Comparison of ENCODE assay signal across 8 cellular contexts in the genomic region with DNA sequence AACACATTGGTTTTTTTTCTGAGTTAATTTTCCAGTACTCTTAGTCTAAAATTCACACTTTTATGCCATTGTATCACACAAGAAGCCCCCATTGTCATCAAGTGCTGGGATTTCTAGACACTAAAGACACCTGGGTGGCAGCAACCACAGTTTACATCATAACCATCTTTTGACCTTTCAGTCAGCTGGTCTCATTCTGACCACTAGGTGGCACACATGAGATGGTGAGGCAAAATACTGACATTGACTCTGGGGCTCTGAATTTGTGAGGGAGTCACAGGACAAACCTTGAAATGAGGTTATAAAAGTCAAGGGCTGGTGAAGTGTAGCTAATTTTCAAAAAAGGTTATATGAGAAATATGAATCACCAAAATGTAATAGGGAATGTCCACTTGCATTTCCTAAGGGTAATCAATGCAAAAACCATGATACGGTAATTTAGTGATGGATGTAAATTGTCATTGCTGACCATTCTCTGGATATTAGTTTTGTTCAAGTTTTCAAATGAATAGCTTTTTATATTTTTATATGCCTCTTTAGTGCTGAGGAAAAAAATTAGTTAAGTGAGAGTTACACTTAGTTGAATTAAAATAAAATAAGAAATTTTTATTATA.
DNase-seq lines count a peak whose midpoint lies in the region; ATAC-seq, FAIRE-seq and TF ChIP-seq lines count a peak whose summit lies in the region.

No MANE protein-coding gene starts in this region.

- no peaks in the 10 kb centered on the region for H3K4me1 Mint-ChIP-seq in mesothelial cell of epicardium

- POLR2A ChIA-PET in A549 (lab: Yijun Ruan, JAX): no interaction called here

- 74% methylated on average over 1 of the region's 1 CpG for WGBS in A549 (ENCODE audit: missing lambda C conversion rate)

- H3K36me3 Mint-ChIP-seq in mesothelial cell of epicardium: no peaks in the 10 kb centered on the region

- ATAC-seq in A549 (peak; percentile 56 to 79; a peak in 4 of 6 replicates), HG02870 (IDR thresholded peaks at IDR 0.05; ENCODE audit: unreplicated experiment) (peak; percentile 97)

- CTCF ChIA-PET in A549 (lab: Yijun Ruan, JAX): interaction anchor here (0.6 to 1.3 kb wide), 6 partner anchors 13 to 538 kb away, joined by 3 to 4 read pairs (median 4); no protein-coding TSS in a partner anchor

- FAIRE-seq in A549 (lab: Jason Lieb, UNC) (peak; percentile 97), GM12891 (lab: Jason Lieb, UNC) (peak; percentile 91), colon (lab: Jason Lieb, UNC) (peak; percentile 61)

- H3K4me3 ChIP-seq in A549: no peak overlapping the region

- H3K27ac Mint-ChIP-seq in mesothelial cell of epicardium: no peak overlapping the region

- no peaks in the 10 kb centered on the region for H3K9me3 Mint-ChIP-seq in mesothelial cell of epicardium

- no peak overlapping the region for H3K27ac ChIP-seq in A549

- no peak overlapping the region for H3K4me2 ChIP-seq in A549

- H3K4me1 ChIP-seq in A549: no peaks in the 10 kb centered on the region

- DNase-seq in A549 (ENCODE audit: low read depth in 1 of 2, low spot score in 1 of 2) (peak; percentile 5 to 57), GM12891 (ENCODE audit: insufficient read length, low spot score) (peak; percentile 2), NCI-H187 (lab: John Stamatoyannopoulos, UW) (peak; percentile 27 to 52), mesothelial cell of epicardium (ENCODE audit: low spot score in 2 of 2, unreplicated experiment in 2 of 2) (peak in 1 of 2 experiments; percentile 43)
- DNase-seq in activated CD4-positive, CD25-positive, alpha-beta regulatory T cell treated with anti-CD3 and anti-CD28 coated beads, Interleukin-2, amount 50 U/mL, for 72 hours: peak; percentile 57
- DNase-seq in stimulated activated CD8-positive, alpha-beta memory T cell treated with anti-CD3 and anti-CD28 coated beads, Interleukin-4, amount 100 ng/mL, for 4 hours (ENCODE audit: low read depth in 2 of 2, low spot score in 1 of 2): peak; percentile 16 to 33

- H3K4me3 Mint-ChIP-seq in mesothelial cell of epicardium: no peak overlapping the region

- TF ChIP-seq EP300 in A549 (IDR thresholded peaks at IDR 0.05): no peak

- no peaks in the 10 kb centered on the region for H3K9me3 ChIP-seq in A549

- TF ChIP-seq CTCF in A549 (IDR thresholded peaks at IDR 0.05) (peak; percentile 73), mesothelial cell of epicardium (IDR thresholded peaks at IDR 0.05; ENCODE audit: unreplicated experiment) (peak; percentile 91)

- no peak for TF ChIP-seq POLR2A in A549 (IDR thresholded peaks at IDR 0.05; ENCODE audit: low read length)
- no peak for TF ChIP-seq POLR2A in GM12891 (IDR thresholded peaks at IDR 0.05; ENCODE audit: low read depth, low read length)

- peaks cover 4% of the 10 kb centered on the region for H3K27me3 Mint-ChIP-seq in mesothelial cell of epicardium (ENCODE audit: low read depth)

- peak; percentile 60 to 69 for TF ChIP-seq RAD21 in A549 (conservative IDR thresholded peaks at IDR 0.05 in 1 of 2, IDR thresholded peaks at IDR 0.05 in 1 of 2)

TF ChIP-seq in A549, 52 proteins besides CTCF, POLR2A, EP300 and RAD21:
- TF ChIP-seq PHF8 (IDR thresholded peaks at IDR 0.05; ENCODE audit: borderline replicate concordance, low read depth): no peak
- TF ChIP-seq, protein P1, sequence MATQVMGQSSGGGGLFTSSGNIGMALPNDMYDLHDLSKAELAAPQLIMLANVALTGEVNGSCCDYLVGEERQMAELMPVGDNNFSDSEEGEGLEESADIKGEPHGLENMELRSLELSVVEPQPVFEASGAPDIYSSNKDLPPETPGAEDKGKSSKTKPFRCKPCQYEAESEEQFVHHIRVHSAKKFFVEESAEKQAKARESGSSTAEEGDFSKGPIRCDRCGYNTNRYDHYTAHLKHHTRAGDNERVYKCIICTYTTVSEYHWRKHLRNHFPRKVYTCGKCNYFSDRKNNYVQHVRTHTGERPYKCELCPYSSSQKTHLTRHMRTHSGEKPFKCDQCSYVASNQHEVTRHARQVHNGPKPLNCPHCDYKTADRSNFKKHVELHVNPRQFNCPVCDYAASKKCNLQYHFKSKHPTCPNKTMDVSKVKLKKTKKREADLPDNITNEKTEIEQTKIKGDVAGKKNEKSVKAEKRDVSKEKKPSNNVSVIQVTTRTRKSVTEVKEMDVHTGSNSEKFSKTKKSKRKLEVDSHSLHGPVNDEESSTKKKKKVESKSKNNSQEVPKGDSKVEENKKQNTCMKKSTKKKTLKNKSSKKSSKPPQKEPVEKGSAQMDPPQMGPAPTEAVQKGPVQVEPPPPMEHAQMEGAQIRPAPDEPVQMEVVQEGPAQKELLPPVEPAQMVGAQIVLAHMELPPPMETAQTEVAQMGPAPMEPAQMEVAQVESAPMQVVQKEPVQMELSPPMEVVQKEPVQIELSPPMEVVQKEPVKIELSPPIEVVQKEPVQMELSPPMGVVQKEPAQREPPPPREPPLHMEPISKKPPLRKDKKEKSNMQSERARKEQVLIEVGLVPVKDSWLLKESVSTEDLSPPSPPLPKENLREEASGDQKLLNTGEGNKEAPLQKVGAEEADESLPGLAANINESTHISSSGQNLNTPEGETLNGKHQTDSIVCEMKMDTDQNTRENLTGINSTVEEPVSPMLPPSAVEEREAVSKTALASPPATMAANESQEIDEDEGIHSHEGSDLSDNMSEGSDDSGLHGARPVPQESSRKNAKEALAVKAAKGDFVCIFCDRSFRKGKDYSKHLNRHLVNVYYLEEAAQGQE (IDR thresholded peaks at IDR 0.05): no peak
- TF ChIP-seq, protein P2, sequence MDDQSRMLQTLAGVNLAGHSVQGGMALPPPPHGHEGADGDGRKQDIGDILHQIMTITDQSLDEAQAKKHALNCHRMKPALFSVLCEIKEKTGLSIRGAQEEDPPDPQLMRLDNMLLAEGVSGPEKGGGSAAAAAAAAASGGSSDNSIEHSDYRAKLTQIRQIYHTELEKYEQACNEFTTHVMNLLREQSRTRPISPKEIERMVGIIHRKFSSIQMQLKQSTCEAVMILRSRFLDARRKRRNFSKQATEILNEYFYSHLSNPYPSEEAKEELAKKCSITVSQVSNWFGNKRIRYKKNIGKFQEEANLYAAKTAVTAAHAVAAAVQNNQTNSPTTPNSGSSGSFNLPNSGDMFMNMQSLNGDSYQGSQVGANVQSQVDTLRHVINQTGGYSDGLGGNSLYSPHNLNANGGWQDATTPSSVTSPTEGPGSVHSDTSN (IDR thresholded peaks at IDR 0.05): no peak
- TF ChIP-seq SMC3 (IDR thresholded peaks at IDR 0.05): peak; percentile 54
- no peak for TF ChIP-seq HOXB5 (CRISPR knock-in tag; IDR thresholded peaks at IDR 0.05)

TF ChIP-seq in GM12891, 5 proteins besides CTCF, POLR2A, EP300 and RAD21:
- no peak for TF ChIP-seq POLR2AphosphoS5 (IDR thresholded peaks at IDR 0.05; ENCODE audit: low read depth, low read length)
- no peak for TF ChIP-seq TAF1 (IDR thresholded peaks at IDR 0.05; ENCODE audit: low read depth, low read length)
- no peak for TF ChIP-seq SPI1 (IDR thresholded peaks at IDR 0.05; ENCODE audit: low read depth, low read length)
- no peak for TF ChIP-seq PAX5 (IDR thresholded peaks at IDR 0.05; ENCODE audit: insufficient read depth, low read length, severe bottlenecking)
TF ChIP-seq in GM12891: peak in this region for 0.
